In genomic region chr12:55720071-55720564, GRCh38 we compare ENCODE assay signal across 8 cellular contexts. TPM values are rescaled to one million over a fixed set of nuclear protein-coding genes. Genes with fewer than 3 reads are reported as not detected.
DNase-seq lines count a peak whose midpoint lies in the region; ATAC-seq, FAIRE-seq and TF ChIP-seq lines count a peak whose summit lies in the region.

A gene with protein sequence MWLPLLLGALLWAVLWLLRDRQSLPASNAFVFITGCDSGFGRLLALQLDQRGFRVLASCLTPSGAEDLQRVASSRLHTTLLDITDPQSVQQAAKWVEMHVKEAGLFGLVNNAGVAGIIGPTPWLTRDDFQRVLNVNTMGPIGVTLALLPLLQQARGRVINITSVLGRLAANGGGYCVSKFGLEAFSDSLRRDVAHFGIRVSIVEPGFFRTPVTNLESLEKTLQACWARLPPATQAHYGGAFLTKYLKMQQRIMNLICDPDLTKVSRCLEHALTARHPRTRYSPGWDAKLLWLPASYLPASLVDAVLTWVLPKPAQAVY (plus strand): TSS chr12:55720393. CDS start chr12:55721185, 792 bp downstream.

- DNase-seq in HCEC 1CT (peak; percentile 73), amniotic epithelial cell (ENCODE audit: low read depth) (peak; percentile 85), kidney (no peak), smooth muscle cell (lab: John Stamatoyannopoulos, UW; ENCODE audit: unreplicated experiment) (no peak)
- DNase-seq in stimulated activated CD4-positive, alpha-beta T cell treated with anti-CD3 and anti-CD28 coated beads, Interleukin-4, amount 100 ng/mL, for 24 hours, result no peak
- DNase-seq in activated CD4-positive, alpha-beta T cell treated with anti-CD3 and anti-CD28 coated beads for 1 hour, result no peak
- no peak for DNase-seq in activated CD4-positive, alpha-beta T cell treated with anti-CD3 and anti-CD28 coated beads, Interleukin-2, amount 50 U/mL, for 1 hour

- no peaks in the 10 kb centered on the region for H3K79me2 ChIP-seq in smooth muscle cell (ENCODE audit: low read depth)

- H4K20me1 ChIP-seq in smooth muscle cell (ENCODE audit: low read depth), result peaks cover 29% of the 10 kb centered on the region

- no peak within 1 kb of the TSS for H3K9ac ChIP-seq in kidney (ENCODE audit: low read length in 2 of 2)
- H3K9ac ChIP-seq in smooth muscle cell (ENCODE audit: low read depth), result peak within 1 kb of the TSS; percentile 14

- H3K9me3 ChIP-seq in kidney (ENCODE audit: control insufficient read depth in 1 of 2, low read length in 2 of 2) (no peaks in the 10 kb centered on the region), smooth muscle cell (replicated peaks; ENCODE audit: low read depth) (no peaks in the 10 kb centered on the region)

- H3K27ac ChIP-seq in kidney (ENCODE audit: low read depth in 2 of 2, low read length in 2 of 2), result peak within 1 kb of the TSS; percentile 76 to 78
- peak within 1 kb of the TSS; percentile 78 for H3K27ac ChIP-seq in smooth muscle cell (ENCODE audit: low read depth)

- H2AFZ ChIP-seq in smooth muscle cell (ENCODE audit: low read depth), result no peak within 1 kb of the TSS

- H3K4me1 ChIP-seq in kidney (ENCODE audit: control insufficient read depth in 1 of 2, insufficient read depth in 1 of 2, low read depth in 1 of 2, low read length in 2 of 2) (peaks cover 38 to 43% of the 10 kb centered on the region in 2 donors), smooth muscle cell (ENCODE audit: low read depth) (peaks cover 28% of the 10 kb centered on the region)

- 57% methylated on average over 6 of the region's 6 CpGs for WGBS in smooth muscle cell (ENCODE audit: low lambda C conversion rate)

- H3F3A ChIP-seq in smooth muscle cell (ENCODE audit: low read depth), result peaks cover 30% of the 10 kb centered on the region

- peak within 1 kb of the TSS; percentile 57 for H3K4me2 ChIP-seq in smooth muscle cell

- no peak for FAIRE-seq in kidney (lab: Jason Lieb, UNC)

- ATAC-seq in GM21367 (IDR thresholded peaks at IDR 0.05; ENCODE audit: unreplicated experiment), result no peak

- peaks cover 8 to 13% of the 10 kb centered on the region in 2 donors for H3K36me3 ChIP-seq in kidney (ENCODE audit: control insufficient read depth in 1 of 2, insufficient read depth in 2 of 2, low read length in 2 of 2)
- no peaks in the 10 kb centered on the region for H3K36me3 ChIP-seq in smooth muscle cell (ENCODE audit: low read depth)

- H3K27me3 ChIP-seq in smooth muscle cell (ENCODE audit: low read depth), result no peaks in the 10 kb centered on the region

- intact Hi-C loops in kidney (cut with DNase I), result no loop called here

- H3K4me3 ChIP-seq in kidney (ENCODE audit: low read length in 2 of 2) (peak within 1 kb of the TSS; percentile 47 to 53), smooth muscle cell (peak within 1 kb of the TSS; percentile 33)

- TF ChIP-seq CTCF in kidney (IDR thresholded peaks at IDR 0.05; ENCODE audit: borderline replicate concordance, extremely low read depth, insufficient read depth), result no peak
- TF ChIP-seq CTCF in smooth muscle cell (IDR thresholded peaks at IDR 0.05; ENCODE audit: borderline replicate concordance, insufficient read depth, poor library complexity, severe bottlenecking), result no peak

RNA-seq across cellular contexts. Expression of the gene that starts here (rescaled TPM):
- total RNA-seq in kidney (11.1 TPM), smooth muscle cell (3.0 TPM in 1 of 2 replicates, not detected in the other)
- polyA plus RNA-seq in kidney (ENCODE audit: insufficient read depth, low read depth, low replicate concordance) (30.2 TPM), smooth muscle cell (3.7 and 9.2 TPM in 2 replicates)

Comparison
In these comparisons a context has a peak if more than half of its experiments do, and no peak if none do; other contexts are left out.
1. DNase-seq: peak in HCEC 1CT (single experiment) and amniotic epithelial cell (single experiment); none in kidney (single experiment), smooth muscle cell (single experiment), stimulated activated CD4-positive, alpha-beta T cell treated with anti-CD3 and anti-CD28 coated beads, Interleukin-4, amount 100 ng/mL, for 24 hours (single experiment), activated CD4-positive, alpha-beta T cell treated with anti-CD3 and anti-CD28 coated beads for 1 hour (single experiment) and activated CD4-positive, alpha-beta T cell treated with anti-CD3 and anti-CD28 coated beads, Interleukin-2, amount 50 U/mL, for 1 hour (single experiment).